1 cellular context compared by ENCODE assay signal in the genomic region with DNA sequence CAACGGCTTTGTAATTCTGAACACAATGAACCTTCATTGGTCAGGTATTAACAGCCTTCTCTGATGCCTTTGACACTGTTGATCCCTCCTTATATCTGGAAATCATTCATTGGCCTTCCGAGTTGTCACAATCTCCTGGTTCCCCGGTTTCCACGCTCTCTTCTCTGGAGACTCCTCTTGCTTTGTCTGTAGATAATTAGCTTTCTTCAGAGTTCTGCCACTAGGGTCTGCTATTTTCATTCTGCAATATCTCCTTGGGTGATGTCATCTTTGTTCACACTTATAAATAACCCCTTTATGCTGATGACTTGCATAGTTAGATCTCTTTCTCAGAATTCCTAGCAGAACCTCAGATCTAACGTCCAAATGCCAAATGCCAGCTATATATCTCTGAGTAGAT.
TF ChIP-seq lines count a peak whose summit lies in the region.

No MANE protein-coding gene starts in this region.

TF ChIP-seq in GM23338, 12 proteins besides CTCF, POLR2A, EP300 and RAD21 (continued from another document):
- TF ChIP-seq ZNF462 (CRISPR knock-in tag; IDR thresholded peaks at IDR 0.05) (no peak), STAT1 (IDR thresholded peaks at IDR 0.05; ENCODE audit: unreplicated experiment) (no peak)
TF ChIP-seq in GM23338: peak in this region for 0.
